8 cellular contexts compared by ENCODE assay signal in genomic region chr1:153659175-153659534, GRCh38. TPM values are rescaled to one million over a fixed set of nuclear protein-coding genes. Genes with fewer than 3 reads are reported as not detected.
DNase-seq lines count a peak whose midpoint lies in the region; ATAC-seq and TF ChIP-seq lines count a peak whose summit lies in the region.

No MANE protein-coding gene starts in this region.

- H3K36me3 Mint-ChIP-seq in central memory CD8-positive, alpha-beta T cell (ENCODE audit: insufficient read depth) = peaks cover 39% of the 10 kb centered on the region

- peak overlapping the region; percentile 96 for H2AFZ ChIP-seq in IMR-90 (replicated peaks; ENCODE audit: low read length, poor library complexity)

- H3K4me3 Mint-ChIP-seq in central memory CD8-positive, alpha-beta T cell = peak overlapping the region; percentile 91

- H3K79me1 ChIP-seq in IMR-90 (ENCODE audit: low read depth in 1 of 2, low read length in 2 of 2) = peaks cover 14 to 24% of the 10 kb centered on the region in 2 experiments; a peak in 3 of 4 replicates

- H3K4ac ChIP-seq in IMR-90 (ENCODE audit: low read depth, low read length) = peak overlapping the region; percentile 74

- peaks cover 29% of the 10 kb centered on the region for H3K36me3 ChIP-seq in IMR-90 (ENCODE audit: control insufficient read depth, insufficient read depth, low read length)
- peaks cover 5% of the 10 kb centered on the region for H3K36me3 ChIP-seq in mucosa of stomach (ENCODE audit: control insufficient read depth, insufficient read depth, low read length)

- H3K56ac ChIP-seq in IMR-90 (ENCODE audit: extremely low read depth, insufficient read depth, low read length) = peak overlapping the region; percentile 48; the same call in 1 of the 2 replicates

- peak overlapping the region; percentile 4; the same call in 1 of the 2 replicates for H4K5ac ChIP-seq in IMR-90 (ENCODE audit: low read depth, low read length)

- peak overlapping the region; percentile 50 for H2AK9ac ChIP-seq in IMR-90 (replicated peaks; ENCODE audit: low read depth, low read length, poor library complexity)

- 0 out of 2 replicates have a peak overlapping the region, but pooled peaks have one; percentile 8 for H4K91ac ChIP-seq in IMR-90 (ENCODE audit: insufficient read depth, low read depth, low read length)

- peak overlapping the region; percentile 84 for H3K27ac Mint-ChIP-seq in central memory CD8-positive, alpha-beta T cell (ENCODE audit: low read depth)

- DNase-seq in AG04449 (ENCODE audit: low read depth, low spot score) (no peak), IMR-90 (no peak), T-helper 9 cell (no peak), C1 segment of cervical spinal cord (lab: John Stamatoyannopoulos, UW) (no peak), NCI-H1436 (lab: John Stamatoyannopoulos, UW) (no peak), NCI-H2081 treated with DMSO at 0.1 percent for 48 hours (lab: John Stamatoyannopoulos, UW) (no peak)
- DNase-seq in central memory CD8-positive, alpha-beta T cell (ENCODE audit: low spot score in 2 of 2) = no peak

- no TSS peak for BruUV-seq in IMR-90 (replicated peaks; lab: Mats Ljungman, UMichigan)

- H3K27me3 Mint-ChIP-seq in central memory CD8-positive, alpha-beta T cell = no peaks in the 10 kb centered on the region

- in situ Hi-C loops in IMR-90 (cut with MboI; ENCODE audit: low sequenced_read_pairs) = no loop called here

- peak overlapping the region; percentile 7 to 79; a peak in 2 of 4 replicates for H4K8ac ChIP-seq in IMR-90 (ENCODE audit: low read depth in 2 of 2, low read length in 2 of 2)

- H3K4me3 ChIP-seq in AG04449 (ENCODE audit: low read depth, low read length) (peak overlapping the region; percentile 92), IMR-90 (ENCODE audit: insufficient read depth, low read depth, low read length) (peak overlapping the region; percentile 94), mucosa of stomach (ENCODE audit: low read length) (peak overlapping the region; percentile 52)

- TF ChIP-seq POLR2A in IMR-90 (IDR thresholded peaks at IDR 0.05; ENCODE audit: low read depth, low read length) = no peak

- no peak for TF ChIP-seq RAD21 in IMR-90 (IDR thresholded peaks at IDR 0.05; ENCODE audit: low read length)

- POLR2A ChIA-PET in AG04449 (lab: Yijun Ruan, JAX) = interaction anchor here (1.1 to 3.6 kb wide), 2 partner anchors 19 to 32 kb away, joined by 4 to 11 read pairs; partner anchors contain the start of genes S100A1 and S100A13
- POLR2A ChIA-PET in IMR-90 (lab: Charles Lee; ENCODE audit: unreplicated experiment) = no interaction called here

- H3K9me3 ChIP-seq in IMR-90 (ENCODE audit: control insufficient read depth, insufficient read depth, low read length) (no peaks in the 10 kb centered on the region), mucosa of stomach (ENCODE audit: control insufficient read depth, low read length) (no peaks in the 10 kb centered on the region)

- H2AK5ac ChIP-seq in IMR-90 (ENCODE audit: low read depth, low read length) = peak overlapping the region; percentile 73; the same call in 1 of the 2 replicates

- H2BK15ac ChIP-seq in IMR-90 (ENCODE audit: low read depth, low read length) = no peak overlapping the region

- H3K9ac ChIP-seq in IMR-90 (ENCODE audit: low read depth, low read length) (peak overlapping the region; percentile 85), mucosa of stomach (ENCODE audit: low read length) (peak overlapping the region; percentile 80)

- H3K9me3 Mint-ChIP-seq in central memory CD8-positive, alpha-beta T cell = no peaks in the 10 kb centered on the region

- H3K4me1 ChIP-seq in IMR-90 (ENCODE audit: control insufficient read depth, insufficient read depth, low read length) = peaks cover 3% of the 10 kb centered on the region
- H3K4me1 ChIP-seq in mucosa of stomach (ENCODE audit: control insufficient read depth, insufficient read depth, low read length) = peaks cover 14% of the 10 kb centered on the region

- no peak overlapping the region for H3K18ac ChIP-seq in IMR-90 (ENCODE audit: low read depth, low read length)

- H3K9me1 ChIP-seq in IMR-90 (ENCODE audit: insufficient read depth, low read length) = no peaks in the 10 kb centered on the region; the same call in 1 of the 2 replicates

- H3K23ac ChIP-seq in IMR-90 (ENCODE audit: low read depth, low read length) = peak overlapping the region; percentile 41

- CTCF ChIA-PET in AG04449 (lab: Yijun Ruan, JAX) = interaction anchor here (0.8 to 4.6 kb wide), 11 partner anchors 8 to 164 kb away, joined by 3 to 28 read pairs (median 5); no protein-coding TSS in a partner anchor
- CTCF ChIA-PET in IMR-90 (lab: Yijun Ruan, JAX) = interaction anchor here (0.7 to 1.5 kb wide), 3 partner anchors 25 to 127 kb away, joined by 3 to 4 read pairs (median 3); partner anchors contain the start of gene CHTOP

- H3K27me3 ChIP-seq in IMR-90 (ENCODE audit: control insufficient read depth, insufficient read depth, low read length) = no peaks in the 10 kb centered on the region
- H3K27me3 ChIP-seq in mucosa of stomach (ENCODE audit: control insufficient read depth, insufficient read depth, low read length) = no peaks in the 10 kb centered on the region

- WGBS in IMR-90 (ENCODE audit: extremely low coverage in 2 of 2, insufficient read length in 1 of 2), 2 experiments = 22% methylated on average over 3 of the region's 8 CpGs; no CpG with 5 or more reads in 1 of the 2 experiments

- H3K4me1 Mint-ChIP-seq in central memory CD8-positive, alpha-beta T cell = peaks cover 9% of the 10 kb centered on the region

- dilution Hi-C loops in IMR-90 (cut with HindIII; ENCODE audit: low sequenced_read_pairs, unreplicated experiment) = no loop called here

- H2BK120ac ChIP-seq in IMR-90 (ENCODE audit: low read depth, low read length) = no peak overlapping the region

- peak overlapping the region; percentile 77 for H3K14ac ChIP-seq in IMR-90 (replicated peaks; ENCODE audit: low read depth, low read length)

- peak overlapping the region; percentile 92 for H3K27ac ChIP-seq in IMR-90 (ENCODE audit: insufficient read depth, low read length)

- no peak overlapping the region for H2BK5ac ChIP-seq in IMR-90 (ENCODE audit: low read depth, low read length, poor library complexity, severe bottlenecking)

- H3K4me2 ChIP-seq in IMR-90 (ENCODE audit: low read depth, low read length) = peak overlapping the region; percentile 83

- H2BK20ac ChIP-seq in IMR-90 (ENCODE audit: low read depth, low read length) = no peak overlapping the region

- intact Hi-C loops in IMR-90 (cut with micrococcal nuclease) = loop anchor here (2.0 kb wide), 1 partner anchor 86 kb away; no protein-coding TSS in a partner anchor

- TF ChIP-seq CTCF in AG04449 (IDR thresholded peaks at IDR 0.05; ENCODE audit: insufficient read depth, low read length, missing control alignments) (no peak), IMR-90 (conservative IDR thresholded peaks at IDR 0.05; ENCODE audit: low read depth, low read length) (no peak)

- peak; percentile 1; the same call in 1 of the 2 replicates for ATAC-seq in IMR-90 (ENCODE audit: low read depth)
- no peak for ATAC-seq in central memory CD8-positive, alpha-beta T cell (replicated peaks; ENCODE audit: extremely low read depth, poor library complexity, severe bottlenecking)

- no peaks in the 10 kb centered on the region for H4K20me1 ChIP-seq in IMR-90 (ENCODE audit: insufficient read depth, low read length)

TF ChIP-seq in IMR-90, 13 proteins besides CTCF, POLR2A, EP300 and RAD21 (continues in another document):
- TF ChIP-seq USF2 (IDR thresholded peaks at IDR 0.05; ENCODE audit: low read depth, low read length) = no peak
- no peak for TF ChIP-seq MAFK (IDR thresholded peaks at IDR 0.05; ENCODE audit: low read depth, low read length)
- no peak for TF ChIP-seq BHLHE40 (IDR thresholded peaks at IDR 0.05; ENCODE audit: low read depth, low read length)
- TF ChIP-seq SMC3 (IDR thresholded peaks at IDR 0.05; ENCODE audit: low read depth, low read length) = no peak
- no peak for TF ChIP-seq ELK1 (IDR thresholded peaks at IDR 0.05; ENCODE audit: borderline replicate concordance, low read depth, low read length)

RNA-seq across cellular contexts. Expression of gene SNAPIN, which starts 0.7 kb away (rescaled TPM):
- 37.2 and 40.9 TPM in 2 replicates for total RNA-seq in IMR-90 (2012; rRNA removed)
- 37.4 and 39.1 TPM in 2 replicates for polyA plus RNA-seq in IMR-90 (2012; rRNA removed)
- 47.1 and 71.5 TPM in 2 replicates for polyA plus RNA-seq in IMR-90 (2012; cell fraction: cytosol; rRNA removed)
- polyA plus RNA-seq in IMR-90 (2012; cell fraction: nucleus; rRNA removed; ENCODE audit: low replicate concordance) = 16.6 and 34.9 TPM in 2 replicates

RNA-seq across cellular contexts. Expression of gene ILF2, which starts 11.6 kb away (rescaled TPM):
- 405 and 504 TPM in 2 replicates for total RNA-seq in IMR-90 (2012; rRNA removed)
- 269 and 273 TPM in 2 replicates for polyA plus RNA-seq in IMR-90 (2012; rRNA removed)
- polyA plus RNA-seq in IMR-90 (2012; cell fraction: cytosol; rRNA removed) = 87.2 and 161 TPM in 2 replicates
- 43.3 and 169 TPM in 2 replicates for polyA plus RNA-seq in IMR-90 (2012; cell fraction: nucleus; rRNA removed; ENCODE audit: low replicate concordance)

RNA-seq across cellular contexts. Expression of gene NPR1, which starts 19.3 kb away (rescaled TPM):
- total RNA-seq in IMR-90 (2012; rRNA removed) = not detected in 2 replicates
- 0.02 and 0.03 TPM in 2 replicates for polyA plus RNA-seq in IMR-90 (2012; rRNA removed)
- 0.02 TPM in 1 of 2 replicates, not detected in the other for polyA plus RNA-seq in IMR-90 (2012; cell fraction: cytosol; rRNA removed)
- polyA plus RNA-seq in IMR-90 (2012; cell fraction: nucleus; rRNA removed; ENCODE audit: low replicate concordance) = 0.08 and 0.09 TPM in 2 replicates

RNA-seq across cellular contexts. Expression of gene CHTOP, which starts 25.3 kb away (rescaled TPM):
- 33.9 and 38.9 TPM in 2 replicates for total RNA-seq in IMR-90 (2012; rRNA removed)
- 49.3 and 50.8 TPM in 2 replicates for polyA plus RNA-seq in IMR-90 (2012; rRNA removed)
- 35.0 and 80.4 TPM in 2 replicates for polyA plus RNA-seq in IMR-90 (2012; cell fraction: cytosol; rRNA removed)
- polyA plus RNA-seq in IMR-90 (2012; cell fraction: nucleus; rRNA removed; ENCODE audit: low replicate concordance) = 34.8 and 95.9 TPM in 2 replicates

RNA-seq across cellular contexts. Expression of gene S100A1, which starts 30.9 kb away (rescaled TPM):
- 0.18 TPM in 1 of 2 replicates, not detected in the other for total RNA-seq in IMR-90 (2012; rRNA removed)
- polyA plus RNA-seq in IMR-90 (2012; rRNA removed) = 0.29 and 0.59 TPM in 2 replicates
- polyA plus RNA-seq in IMR-90 (2012; cell fraction: cytosol; rRNA removed) = 1.1 and 1.2 TPM in 2 replicates
- 0.14 and 0.48 TPM in 2 replicates for polyA plus RNA-seq in IMR-90 (2012; cell fraction: nucleus; rRNA removed; ENCODE audit: low replicate concordance)
